ENCODE assay signal across 9 cellular contexts in the genomic region with DNA sequence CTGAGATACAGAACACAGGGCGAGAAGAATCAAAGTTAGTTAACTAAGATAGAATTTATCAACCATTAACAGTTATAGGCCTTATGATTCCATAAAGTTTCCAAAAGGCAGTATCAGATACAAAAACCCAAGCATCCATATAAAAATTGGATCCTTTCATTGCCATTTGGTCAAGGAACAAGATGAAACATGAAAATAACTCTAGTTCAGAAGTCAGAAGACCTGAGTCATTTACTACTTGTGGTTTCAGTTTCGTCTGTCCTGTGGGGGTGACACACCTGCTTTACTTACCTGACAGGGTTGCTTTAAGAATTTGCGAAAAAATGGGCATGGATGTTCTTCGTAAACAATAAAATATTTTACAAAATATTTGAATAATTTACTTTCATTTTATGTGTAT.
DNase-seq lines count a peak whose midpoint lies in the region; ATAC-seq, FAIRE-seq and TF ChIP-seq lines count a peak whose summit lies in the region.
"Had no signal": no experiment of that assay in that cellular context is flagged by ENCODE, and none has a peak within 500 bp of the region (broad histone marks: within the 10 kb centered on the region; RNA-seq: fewer than 3 reads in every experiment).

No MANE protein-coding gene starts in this region.

- DNase-seq in bronchial epithelial cell (ENCODE audit: low read depth): peak; percentile 88
- DNase-seq in GM13976 (ENCODE audit: low spot score): no peak
- DNase-seq in DMS79 (lab: John Stamatoyannopoulos, UW): no peak
- no peak for DNase-seq in Kasumi-1 (lab: John Stamatoyannopoulos, UW)
- DNase-seq in NK-92 treated with Interleukin-12 subunit alpha and Interleukin-12 subunit beta, amount 100 ng/mL, for 24 hours (lab: John Stamatoyannopoulos, UW): no peak
- DNase-seq: activated naive CD8-positive, alpha-beta T cell treated with anti-CD3 and anti-CD28 coated beads, Interleukin-2, amount 50 U/mL, for 24 hours had no signal

- in situ Hi-C loops in GM13976 (cut with MboI; ENCODE audit: low sequenced_read_pairs, unreplicated experiment): no loop called here

- no peaks in the 10 kb centered on the region for H3K27me3 ChIP-seq in bronchial epithelial cell (ENCODE audit: control insufficient read depth, insufficient read depth, low read length)

- H3K4me3 ChIP-seq in bronchial epithelial cell (ENCODE audit: low read depth, low read length): no peak overlapping the region

- H3K36me3 ChIP-seq in bronchial epithelial cell (ENCODE audit: control insufficient read depth, insufficient read depth, low read length): no peaks in the 10 kb centered on the region

- no peak for FAIRE-seq in bronchial epithelial cell (lab: Jason Lieb, UNC)

- TF ChIP-seq CTCF in bronchial epithelial cell (IDR thresholded peaks at IDR 0.05; ENCODE audit: insufficient read depth, low read length, severe bottlenecking) (no peak), GM13976 (IDR thresholded peaks at IDR 0.05; ENCODE audit: borderline replicate concordance, control extremely low read depth, extremely low read depth, insufficient read depth, missing control alignments) (no peak)

- ATAC-seq in GM19035 (IDR thresholded peaks at IDR 0.05; ENCODE audit: unreplicated experiment) (peak; percentile 76), GM21737 (IDR thresholded peaks at IDR 0.05; ENCODE audit: unreplicated experiment) (peak; percentile 68), HG03135 (IDR thresholded peaks at IDR 0.05; ENCODE audit: unreplicated experiment) (peak; percentile 86)
- ATAC-seq: activated naive CD8-positive, alpha-beta T cell treated with anti-CD3 and anti-CD28 coated beads, Interleukin-2, amount 50 U/mL, for 24 hours had no signal
